8 cellular contexts compared by ENCODE assay signal in the genomic region with DNA sequence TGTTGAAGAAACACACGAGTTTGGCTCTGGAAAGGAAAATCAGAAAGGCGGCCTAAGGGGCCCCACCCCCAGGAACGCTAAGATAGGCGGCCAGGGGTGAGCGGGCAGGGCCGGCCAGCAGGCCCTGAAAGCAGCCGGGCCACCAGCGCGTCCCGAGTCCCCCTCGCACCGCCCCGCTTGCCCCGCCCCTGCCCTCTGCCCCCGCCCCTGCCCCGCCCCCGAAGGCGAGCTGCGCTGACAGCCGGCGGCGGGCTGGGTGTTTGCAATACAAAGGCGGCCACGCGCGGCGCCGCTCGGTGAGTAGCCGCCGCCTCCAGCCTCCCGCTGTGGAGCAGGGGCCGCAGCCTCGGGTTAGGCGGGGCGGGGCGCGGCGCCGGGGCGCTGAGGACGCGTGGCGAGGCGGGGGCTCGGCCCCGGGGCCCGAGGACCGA. TPM values are rescaled to one million over a fixed set of nuclear protein-coding genes. Genes with fewer than 3 reads are reported as not detected.
A peak's percentile ranks its signal among the peaks of the same experiment; 100 is the strongest.
DNase-seq lines count a peak whose midpoint lies in the region; ATAC-seq and TF ChIP-seq lines count a peak whose summit lies in the region.

Gene LPIN1, plus strand, starts transcription at position 257 of the 431 bp plus-strand sequence. CDS start 18,910 bp downstream, outside the sequence.

- H3K4me1 Mint-ChIP-seq in type B pancreatic cell (ENCODE audit: unreplicated experiment), result peaks cover 53% of the 10 kb centered on the region

- DNase-seq in GM12864 (ENCODE audit: low read depth) (no peak), NCI-H1092 treated with DMSO at 0.1 percent for 48 hours (lab: John Stamatoyannopoulos, UW) (peak; percentile 67), adrenal gland (peak; percentile 87 to 94 (median 92)), heart left ventricle (peak; percentile 91 to 95 (median 91)), posterior vena cava (ENCODE audit: low spot score) (peak; percentile 96), type B pancreatic cell (ENCODE audit: extremely low spot score, unreplicated experiment) (peak; percentile 91)

- peaks cover 22% of the 10 kb centered on the region for H3K27me3 Mint-ChIP-seq in type B pancreatic cell

- no peaks in the 10 kb centered on the region for H3K9me3 Mint-ChIP-seq in type B pancreatic cell

- H3K36me3 ChIP-seq in adrenal gland (replicated peaks in 1 of 2) (no peaks in the 10 kb centered on the region), heart left ventricle (no peaks in the 10 kb centered on the region)

- ATAC-seq in HG02571 (IDR thresholded peaks at IDR 0.05; ENCODE audit: unreplicated experiment), result peak; percentile 41
- ATAC-seq in heart left ventricle, result peak; percentile 65 to 89 (median 84)

- peak within 1 kb of the TSS; percentile 67 for H3K4me3 ChIP-seq in GM12864 (ENCODE audit: low read depth, low read length)
- H3K4me3 ChIP-seq in adrenal gland, result peak within 1 kb of the TSS in 3 of 4 donors; percentile 34 to 94 (median 65)
- H3K4me3 ChIP-seq in heart left ventricle, result peak within 1 kb of the TSS; percentile 66 to 95 (median 86)

- H3K36me3 Mint-ChIP-seq in type B pancreatic cell, result no peaks in the 10 kb centered on the region

- H3K9me3 ChIP-seq in adrenal gland (replicated peaks in 1 of 3), result no peaks in the 10 kb centered on the region
- no peaks in the 10 kb centered on the region for H3K9me3 ChIP-seq in heart left ventricle

- peak within 1 kb of the TSS; percentile 89 for H3K4me3 Mint-ChIP-seq in type B pancreatic cell

- peak within 1 kb of the TSS; percentile 81 for H3K27ac Mint-ChIP-seq in type B pancreatic cell

- H3K4me1 ChIP-seq in adrenal gland (replicated peaks in 1 of 2) (peaks cover 14 to 32% of the 10 kb centered on the region in 2 donors), heart left ventricle (peaks cover 10 to 76% (median 37%) of the 10 kb centered on the region in 12 donors)

- peak within 1 kb of the TSS in 4 of 5 donors; percentile 20 to 90 (median 80) for H3K27ac ChIP-seq in adrenal gland
- H3K27ac ChIP-seq in heart left ventricle, result peak within 1 kb of the TSS in 11 of 12 donors; percentile 74 to 93 (median 88)

- WGBS in adrenal gland, 4 donors, result 0% methylated on average over 2 to 49 of the region's 49 CpGs
- WGBS in heart left ventricle, 4 donors, result 0 to 17% (median 1%) methylated on average over 1 to 49 of the region's 49 CpGs

- TF ChIP-seq POLR2A in adrenal gland (IDR thresholded peaks at IDR 0.05), result peak; percentile 83 to 86
- TF ChIP-seq POLR2A in heart left ventricle (IDR thresholded peaks at IDR 0.05), result peak; percentile 40 to 85

- intact Hi-C loops in T-helper 1 cell treated with Interleukin-12 subunit alpha and Interleukin-12 subunit beta and Interleukin-4 antibody, amounts not matched to agents 30 ng/mL and 1 ng/mL, for 36 hours (cut with micrococcal nuclease), result loop anchor here (1.0 to 10.0 kb wide), 9 partner anchors 8 to 756 kb away; partner anchors contain the start of gene E2F6
- intact Hi-C loops in adrenal gland (cut with DNase I), result loop anchor here in 1 of 2 donors (10.0 kb wide), 1 partner anchor 52 kb away; no protein-coding TSS in a partner anchor
- intact Hi-C loops in heart left ventricle (cut with DNase I), result loop anchor here in 4 of 10 donors (2.0 to 5.0 kb wide), 3 partner anchors 32 to 54 kb away; no protein-coding TSS in a partner anchor
- intact Hi-C loops in posterior vena cava (cut with DNase I), result no loop called here

- TF ChIP-seq CTCF in GM12864 (IDR thresholded peaks at IDR 0.05; ENCODE audit: low read depth, low read length, missing control alignments) (peak; percentile 5), adrenal gland (IDR thresholded peaks at IDR 0.05) (no peak), heart left ventricle (IDR thresholded peaks at IDR 0.05) (peak in 4 of 12 donors; percentile 14 to 35 (median 22)), type B pancreatic cell (conservative IDR thresholded peaks at IDR 0.05) (no peak)

- no peaks in the 10 kb centered on the region for H3K27me3 ChIP-seq in adrenal gland
- no peaks in the 10 kb centered on the region for H3K27me3 ChIP-seq in heart left ventricle

RNA-seq across cellular contexts. Expression of gene LPIN1, which starts in this region (rescaled TPM):
- total RNA-seq in T-helper 1 cell treated with Interleukin-12 subunit alpha and Interleukin-12 subunit beta and Interleukin-4 antibody, amounts not matched to agents 30 ng/mL and 1 ng/mL, for 36 hours, result 77.4 and 81.1 TPM in 2 replicates
- total RNA-seq in adrenal gland (10 to 100 TPM; 19.9 to 53.4 (median 36.8) TPM), heart left ventricle (10 to 100 TPM; 24.3 to 54.8 (median 43.8) TPM), posterior vena cava (10 to 100 TPM; 24.2 to 26.8 TPM), type B pancreatic cell (ENCODE audit: low replicate concordance) (20.1 and 26.8 TPM in 2 replicates)
- polyA plus RNA-seq in adrenal gland (10 to 100 TPM; 17.0 to 58.3 (median 23.3) TPM), heart left ventricle (10 to 100 TPM; 15.0 to 57.1 TPM)
